12 cellular contexts compared by ENCODE assay signal in genomic region chr14:55348766-55349453, GRCh38.
DNase-seq lines count a peak whose midpoint lies in the region; ATAC-seq and TF ChIP-seq lines count a peak whose summit lies in the region.
"Had no signal": no experiment of that assay in that cellular context is flagged by ENCODE, and none has a peak within 500 bp of the region (broad histone marks: within the 10 kb centered on the region; RNA-seq: fewer than 3 reads in every experiment).

No MANE protein-coding gene starts in this region.

- H3K36me3 Mint-ChIP-seq in activated naive CD4-positive, alpha-beta T cell treated with anti-CD3 and anti-CD28 coated beads, Interleukin-2, amount 50 U/mL, for 24 hours, result peaks cover 14% of the 10 kb centered on the region
- H3K36me3 Mint-ChIP-seq in naive thymus-derived CD8-positive, alpha-beta T cell, result peaks cover 0 to 31% (median 6%) of the 10 kb centered on the region in 3 donors

- in situ Hi-C loops in transverse colon (cut with MboI; ENCODE audit: low pct_ligation_motif_present in 1 of 4, low pct_unique_long_range_greater_than_20kb in 1 of 4, low sequenced_read_pairs in 3 of 4), result no loop called here

- WGBS in transverse colon (ENCODE audit: low coverage in 1 of 2), 2 donors, result 37 to 40% methylated on average over 3 to 4 of the region's 4 CpGs

- TF ChIP-seq POLR2A in transverse colon (IDR thresholded peaks at IDR 0.05), result no peak

- peak overlapping the region in 1 of 2 donors; percentile 38 for H3K9ac ChIP-seq in colonic mucosa (ENCODE audit: low read depth in 2 of 2, low read length in 2 of 2)

- H3K4me1 ChIP-seq in colonic mucosa, result no peaks in the 10 kb centered on the region
- H3K4me1 ChIP-seq in transverse colon, result peaks cover 29 to 71% (median 46%) of the 10 kb centered on the region in 4 donors

- peaks cover 71% of the 10 kb centered on the region for H3K4me1 Mint-ChIP-seq in activated naive CD4-positive, alpha-beta T cell treated with anti-CD3 and anti-CD28 coated beads, Interleukin-2, amount 50 U/mL, for 24 hours
- H3K4me1 Mint-ChIP-seq in naive thymus-derived CD8-positive, alpha-beta T cell, result peaks cover 20 to 53% (median 27%) of the 10 kb centered on the region in 4 donors

- no peak for DNase-seq in activated naive CD4-positive, alpha-beta T cell treated with anti-CD3 and anti-CD28 coated beads, Interleukin-2, amount 50 U/mL, for 16 hours
- DNase-seq in colonic mucosa, result no peak
- DNase-seq in transverse colon, result no peak
- no peak for DNase-seq in ecto neural progenitor cell (ENCODE audit: low spot score)
- DNase-seq in naive thymus-derived CD8-positive, alpha-beta T cell, result no peak
- DNase-seq: effector CD8-positive, alpha-beta T cell; hypothalamus; KBM-7; NCI-H2107 had no signal

- H3K9me3 Mint-ChIP-seq in activated naive CD4-positive, alpha-beta T cell treated with anti-CD3 and anti-CD28 coated beads, Interleukin-2, amount 50 U/mL, for 24 hours, result no peaks in the 10 kb centered on the region
- no peaks in the 10 kb centered on the region for H3K9me3 Mint-ChIP-seq in naive thymus-derived CD8-positive, alpha-beta T cell

- TF ChIP-seq EP300 in transverse colon (IDR thresholded peaks at IDR 0.05; ENCODE audit: low read depth), result no peak

- intact Hi-C loops in colonic mucosa (cut with DNase I) (no loop called here), transverse colon (cut with DNase I; ENCODE audit: low total_unique reads) (no loop called here)

- H3K9me3 ChIP-seq in colonic mucosa, result no peaks in the 10 kb centered on the region
- no peaks in the 10 kb centered on the region for H3K9me3 ChIP-seq in transverse colon

- POLR2A ChIA-PET in naive thymus-derived CD8-positive, alpha-beta T cell (lab: Charles Lee), result no interaction called here

- H3K27me3 ChIP-seq in colonic mucosa, result no peaks in the 10 kb centered on the region
- no peaks in the 10 kb centered on the region for H3K27me3 ChIP-seq in transverse colon

- H3K4me3 Mint-ChIP-seq in activated naive CD4-positive, alpha-beta T cell treated with anti-CD3 and anti-CD28 coated beads, Interleukin-2, amount 50 U/mL, for 24 hours, result no peak overlapping the region
- H3K4me3 Mint-ChIP-seq in naive thymus-derived CD8-positive, alpha-beta T cell, result no peak overlapping the region

- ATAC-seq in HG03175 (IDR thresholded peaks at IDR 0.05; ENCODE audit: unreplicated experiment), result peak; percentile 53
- ATAC-seq in HG03097 (IDR thresholded peaks at IDR 0.05; ENCODE audit: low FRiP score, unreplicated experiment), result no peak
- ATAC-seq in naive thymus-derived CD8-positive, alpha-beta T cell, result no peak

- peak overlapping the region; percentile 6 for H3K27ac ChIP-seq in colonic mucosa
- peak overlapping the region; percentile 55 to 83 (median 74) for H3K27ac ChIP-seq in transverse colon

- TF ChIP-seq CTCF in colonic mucosa (IDR thresholded peaks at IDR 0.05) (no peak), transverse colon (IDR thresholded peaks at IDR 0.05) (no peak)

- H3K27me3 Mint-ChIP-seq in activated naive CD4-positive, alpha-beta T cell treated with anti-CD3 and anti-CD28 coated beads, Interleukin-2, amount 50 U/mL, for 24 hours, result no peaks in the 10 kb centered on the region
- no peaks in the 10 kb centered on the region for H3K27me3 Mint-ChIP-seq in naive thymus-derived CD8-positive, alpha-beta T cell

- H3K4me3 ChIP-seq in colonic mucosa (no peak overlapping the region), transverse colon (no peak overlapping the region)

- H3K36me3 ChIP-seq in colonic mucosa (no peaks in the 10 kb centered on the region), transverse colon (peaks cover 0 to 22% (median 8%) of the 10 kb centered on the region in 4 donors)

- H3K27ac Mint-ChIP-seq in activated naive CD4-positive, alpha-beta T cell treated with anti-CD3 and anti-CD28 coated beads, Interleukin-2, amount 50 U/mL, for 24 hours, result peak overlapping the region; percentile 33
- H3K27ac Mint-ChIP-seq in naive thymus-derived CD8-positive, alpha-beta T cell, result peak overlapping the region in 5 of 10 donors; percentile 18 to 66 (median 23)
